ENCODE assay signal across 2 cellular contexts in the genomic region with DNA sequence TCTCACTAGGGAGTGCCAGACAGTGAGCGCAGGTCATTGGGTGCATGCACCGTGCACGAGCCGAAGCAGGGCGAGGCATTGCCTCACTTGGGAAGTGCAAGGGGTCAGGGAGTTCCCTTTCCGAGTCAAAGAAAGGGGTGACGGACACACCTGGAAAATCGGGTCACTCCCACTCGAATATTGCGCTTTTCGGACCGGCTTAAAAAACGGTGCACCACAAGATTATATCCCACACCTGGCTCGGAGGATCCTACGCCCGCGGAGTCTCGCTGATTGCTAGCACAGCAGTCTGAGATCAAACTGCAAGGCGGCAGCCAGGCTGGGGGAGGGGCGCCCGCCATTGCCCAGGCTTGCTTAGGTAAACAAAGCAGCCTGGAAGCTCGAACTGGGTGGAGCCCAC. TPM values are rescaled to one million over a fixed set of nuclear protein-coding genes. Genes with fewer than 3 reads are reported as not detected.
"Had no signal": no experiment of that assay in that cellular context is flagged by ENCODE, and none has a peak within 500 bp of the region (broad histone marks: within the 10 kb centered on the region; RNA-seq: fewer than 3 reads in every experiment).

No MANE protein-coding gene starts in this region.

RNA-seq across cellular contexts. Expression of gene MEIS1, which starts 43.7 kb away (rescaled TPM):
- total RNA-seq: activated CD4-positive, alpha-beta memory T cell treated with anti-CD3 and anti-CD28 coated beads for 36 hours; activated naive CD8-positive, alpha-beta T cell treated with anti-CD3 and anti-CD28 coated beads for 36 hours had no signal
